1 cellular context compared by ENCODE assay signal in the genomic region with DNA sequence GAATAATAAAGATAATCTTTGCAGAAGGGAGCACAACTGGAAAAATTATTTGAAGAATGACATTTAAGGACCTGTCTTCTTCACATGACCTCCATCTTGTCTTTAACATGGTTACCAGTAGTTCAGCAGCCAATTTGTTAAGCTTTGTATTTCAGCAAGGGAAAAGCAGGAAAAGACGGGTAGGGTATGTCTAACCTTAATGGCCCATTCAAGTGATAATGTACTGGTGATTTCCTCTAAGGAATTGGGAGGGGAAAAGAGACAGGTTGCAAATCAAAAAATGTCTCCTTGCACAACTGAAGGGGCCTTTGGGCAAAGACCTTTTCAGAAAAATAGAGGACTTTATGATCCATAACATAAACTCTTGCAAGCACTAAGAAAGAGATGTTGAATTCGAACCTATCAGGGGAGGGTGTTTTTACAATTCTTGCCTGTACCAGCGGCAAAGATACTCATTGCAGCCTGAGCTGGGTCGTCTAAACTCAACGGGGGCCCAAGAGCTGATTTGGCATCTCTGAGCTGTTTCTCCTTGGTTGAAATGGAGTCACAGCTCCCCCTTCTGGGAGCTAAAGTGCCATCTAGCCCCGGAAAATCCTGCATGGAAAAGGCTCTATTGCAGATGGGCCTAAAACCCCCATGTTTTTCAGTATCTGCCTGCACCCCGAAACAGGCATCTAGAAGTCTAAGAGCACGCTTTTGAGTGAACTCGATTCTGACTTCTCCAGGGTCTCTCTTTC.
TF ChIP-seq lines count a peak whose summit lies in the region.

No MANE protein-coding gene starts in this region.

TF ChIP-seq in HCT116, 20 proteins besides CTCF, POLR2A, EP300 and RAD21 (continued from another document):
- TF ChIP-seq TCF7L2 (IDR thresholded peaks at IDR 0.05; ENCODE audit: borderline replicate concordance, extremely low read depth, insufficient read depth, insufficient read length) (no peak), ZFX (IDR thresholded peaks at IDR 0.05) (no peak), JUND (IDR thresholded peaks at IDR 0.05) (no peak), YY1 (IDR thresholded peaks at IDR 0.05; ENCODE audit: extremely low read depth, insufficient replicate concordance, low read depth, low read length) (no peak), FOSL1 (IDR thresholded peaks at IDR 0.05; ENCODE audit: low read depth) (no peak), ELF1 (IDR thresholded peaks at IDR 0.05; ENCODE audit: borderline replicate concordance, low read depth) (no peak)
- TF ChIP-seq, protein P1, sequence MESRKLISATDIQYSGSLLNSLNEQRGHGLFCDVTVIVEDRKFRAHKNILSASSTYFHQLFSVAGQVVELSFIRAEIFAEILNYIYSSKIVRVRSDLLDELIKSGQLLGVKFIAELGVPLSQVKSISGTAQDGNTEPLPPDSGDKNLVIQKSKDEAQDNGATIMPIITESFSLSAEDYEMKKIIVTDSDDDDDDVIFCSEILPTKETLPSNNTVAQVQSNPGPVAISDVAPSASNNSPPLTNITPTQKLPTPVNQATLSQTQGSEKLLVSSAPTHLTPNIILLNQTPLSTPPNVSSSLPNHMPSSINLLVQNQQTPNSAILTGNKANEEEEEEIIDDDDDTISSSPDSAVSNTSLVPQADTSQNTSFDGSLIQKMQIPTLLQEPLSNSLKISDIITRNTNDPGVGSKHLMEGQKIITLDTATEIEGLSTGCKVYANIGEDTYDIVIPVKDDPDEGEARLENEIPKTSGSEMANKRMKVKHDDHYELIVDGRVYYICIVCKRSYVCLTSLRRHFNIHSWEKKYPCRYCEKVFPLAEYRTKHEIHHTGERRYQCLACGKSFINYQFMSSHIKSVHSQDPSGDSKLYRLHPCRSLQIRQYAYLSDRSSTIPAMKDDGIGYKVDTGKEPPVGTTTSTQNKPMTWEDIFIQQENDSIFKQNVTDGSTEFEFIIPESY (IDR thresholded peaks at IDR 0.05; ENCODE audit: extremely low read depth, insufficient replicate concordance, low read length), result no peak
- TF ChIP-seq, protein P2, sequence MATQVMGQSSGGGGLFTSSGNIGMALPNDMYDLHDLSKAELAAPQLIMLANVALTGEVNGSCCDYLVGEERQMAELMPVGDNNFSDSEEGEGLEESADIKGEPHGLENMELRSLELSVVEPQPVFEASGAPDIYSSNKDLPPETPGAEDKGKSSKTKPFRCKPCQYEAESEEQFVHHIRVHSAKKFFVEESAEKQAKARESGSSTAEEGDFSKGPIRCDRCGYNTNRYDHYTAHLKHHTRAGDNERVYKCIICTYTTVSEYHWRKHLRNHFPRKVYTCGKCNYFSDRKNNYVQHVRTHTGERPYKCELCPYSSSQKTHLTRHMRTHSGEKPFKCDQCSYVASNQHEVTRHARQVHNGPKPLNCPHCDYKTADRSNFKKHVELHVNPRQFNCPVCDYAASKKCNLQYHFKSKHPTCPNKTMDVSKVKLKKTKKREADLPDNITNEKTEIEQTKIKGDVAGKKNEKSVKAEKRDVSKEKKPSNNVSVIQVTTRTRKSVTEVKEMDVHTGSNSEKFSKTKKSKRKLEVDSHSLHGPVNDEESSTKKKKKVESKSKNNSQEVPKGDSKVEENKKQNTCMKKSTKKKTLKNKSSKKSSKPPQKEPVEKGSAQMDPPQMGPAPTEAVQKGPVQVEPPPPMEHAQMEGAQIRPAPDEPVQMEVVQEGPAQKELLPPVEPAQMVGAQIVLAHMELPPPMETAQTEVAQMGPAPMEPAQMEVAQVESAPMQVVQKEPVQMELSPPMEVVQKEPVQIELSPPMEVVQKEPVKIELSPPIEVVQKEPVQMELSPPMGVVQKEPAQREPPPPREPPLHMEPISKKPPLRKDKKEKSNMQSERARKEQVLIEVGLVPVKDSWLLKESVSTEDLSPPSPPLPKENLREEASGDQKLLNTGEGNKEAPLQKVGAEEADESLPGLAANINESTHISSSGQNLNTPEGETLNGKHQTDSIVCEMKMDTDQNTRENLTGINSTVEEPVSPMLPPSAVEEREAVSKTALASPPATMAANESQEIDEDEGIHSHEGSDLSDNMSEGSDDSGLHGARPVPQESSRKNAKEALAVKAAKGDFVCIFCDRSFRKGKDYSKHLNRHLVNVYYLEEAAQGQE (IDR thresholded peaks at IDR 0.05; ENCODE audit: low read depth), result no peak
